In genomic region chr19:10290439-10290875, GRCh38 we compare ENCODE assay signal across 1 cellular context.
TF ChIP-seq lines count a peak whose summit lies in the region.

No MANE protein-coding gene starts in this region.

TF ChIP-seq in SK-N-SH, 30 proteins besides CTCF, POLR2A, EP300 and RAD21 (continued from another document):
- TF ChIP-seq REST (IDR thresholded peaks at IDR 0.05; ENCODE audit: low read depth, low read length) = no peak
- TF ChIP-seq NRF1 (IDR thresholded peaks at IDR 0.05; ENCODE audit: low read depth, low read length) = no peak
